Comparison of ENCODE assay signal across 10 cellular contexts in genomic region chr15:62896969-62897486, GRCh38.
DNase-seq lines count a peak whose midpoint lies in the region; ATAC-seq and TF ChIP-seq lines count a peak whose summit lies in the region.
"Had no signal": no experiment of that assay in that cellular context is flagged by ENCODE, and none has a peak within 500 bp of the region (broad histone marks: within the 10 kb centered on the region; RNA-seq: fewer than 3 reads in every experiment).

No MANE protein-coding gene starts in this region.

- POLR2A ChIA-PET in OCI-LY7 (lab: Charles Lee), result no interaction called here

- H2AFZ ChIP-seq in OCI-LY7 (ENCODE audit: low read length), result no peak overlapping the region

- H3K9ac ChIP-seq in HUES48 (ENCODE audit: low read depth, low read length), result no peak overlapping the region

- H3K27ac ChIP-seq in HUES48 (ENCODE audit: low read depth, low read length) (peak overlapping the region; percentile 91), thoracic aorta (peak overlapping the region; percentile 80 to 81), OCI-LY7 (ENCODE audit: low read depth, low read length, poor library complexity, severe bottlenecking) (no peak overlapping the region)
- H3K27ac ChIP-seq: HL-60 had no signal

- intact Hi-C loops in OCI-LY7 (cut with micrococcal nuclease; ENCODE audit: unreplicated experiment), result no loop called here

- no peaks in the 10 kb centered on the region for H4K20me1 ChIP-seq in OCI-LY7 (ENCODE audit: insufficient read depth, low read length)

- peak; percentile 97 to 100 for DNase-seq in cardiac fibroblast (ENCODE audit: low read depth in 2 of 2)
- peak; percentile 58 for DNase-seq in left lobe of liver (ENCODE audit: low spot score)
- peak; percentile 81 for DNase-seq in thoracic aorta (ENCODE audit: low spot score)
- DNase-seq in middle frontal gyrus (ENCODE audit: extremely low spot score, low spot score), result no peak
- DNase-seq in OCI-LY7 (ENCODE audit: low spot score), result no peak
- DNase-seq: effector CD4-positive, alpha-beta T cell had no signal

- H3K27me3 ChIP-seq in HUES48 (ENCODE audit: control insufficient read depth, insufficient read depth, low read length), result no peaks in the 10 kb centered on the region
- no peaks in the 10 kb centered on the region for H3K27me3 ChIP-seq in thoracic aorta (replicated peaks; ENCODE audit: insufficient read depth)

- no peak overlapping the region for H3K4me2 ChIP-seq in OCI-LY7 (ENCODE audit: low read length)

- H3K9me2 ChIP-seq in OCI-LY7 (ENCODE audit: insufficient read depth, low read length), result no peaks in the 10 kb centered on the region

- ATAC-seq in left lobe of liver (peak; percentile 13), thoracic aorta (ENCODE audit: insufficient number of reproducible peaks, low FRiP score, low read depth) (peak; percentile 93), GM18907 (IDR thresholded peaks at IDR 0.05; ENCODE audit: unreplicated experiment) (no peak), GM18873 (IDR thresholded peaks at IDR 0.05; ENCODE audit: low FRiP score, unreplicated experiment) (no peak)

- H3K4me3 ChIP-seq in HUES48 (ENCODE audit: low read depth, low read length) (no peak overlapping the region), cardiac fibroblast (replicated peaks in 1 of 2; ENCODE audit: low read depth in 2 of 2, low read length in 2 of 2) (no peak overlapping the region), thoracic aorta (peak overlapping the region; percentile 14), OCI-LY7 (ENCODE audit: low read depth, low read length, poor library complexity, severe bottlenecking) (no peak overlapping the region)

- no peak for TF ChIP-seq CTCF in cardiac fibroblast (IDR thresholded peaks at IDR 0.05; ENCODE audit: low read depth, low read length)
- TF ChIP-seq CTCF in thoracic aorta (IDR thresholded peaks at IDR 0.05), result no peak
- TF ChIP-seq CTCF in OCI-LY7 (conservative IDR thresholded peaks at IDR 0.05; ENCODE audit: low read length), result no peak

- no peaks in the 10 kb centered on the region for H3K9me3 ChIP-seq in HUES48 (ENCODE audit: control insufficient read depth, insufficient read depth, low read length)
- H3K9me3 ChIP-seq in thoracic aorta, result no peaks in the 10 kb centered on the region
- H3K9me3 ChIP-seq in OCI-LY7 (ENCODE audit: low read length), result no peaks in the 10 kb centered on the region

- no peaks in the 10 kb centered on the region for H3K79me2 ChIP-seq in OCI-LY7 (ENCODE audit: insufficient read depth, low read depth, low read length)

- CTCF ChIA-PET in OCI-LY7 (lab: Charles Lee; ENCODE audit: unreplicated experiment), result no interaction called here

- H3K4me1 ChIP-seq in HUES48 (ENCODE audit: control insufficient read depth, insufficient read depth, low read length) (peaks cover 34% of the 10 kb centered on the region), thoracic aorta (ENCODE audit: control insufficient read depth in 1 of 2, low read depth in 2 of 2) (peaks cover 19 to 69% of the 10 kb centered on the region in 2 donors), OCI-LY7 (ENCODE audit: insufficient read depth, low read length, poor library complexity, severe bottlenecking) (no peaks in the 10 kb centered on the region)

- no peaks in the 10 kb centered on the region for H3K36me3 ChIP-seq in HUES48 (ENCODE audit: control insufficient read depth, insufficient read depth, low read length)
- H3K36me3 ChIP-seq in thoracic aorta, result no peaks in the 10 kb centered on the region
- H3K36me3 ChIP-seq in OCI-LY7 (ENCODE audit: insufficient read depth, low read length), result no peaks in the 10 kb centered on the region

- no TSS peak for BruUV-seq in OCI-LY7 (replicated peaks; lab: Mats Ljungman, UMichigan)

Comparison
In these comparisons a context has a peak if more than half of its experiments do, and no peak if none do; other contexts are left out.
1. DNase-seq: peak in cardiac fibroblast (2 of 2), left lobe of liver (single experiment) and thoracic aorta (single experiment); none in middle frontal gyrus (single experiment) and OCI-LY7 (single experiment).
2. ATAC-seq: peak in left lobe of liver (single experiment) and thoracic aorta (single experiment); none in GM18907 (single experiment) and GM18873 (single experiment).